In the genomic region with DNA sequence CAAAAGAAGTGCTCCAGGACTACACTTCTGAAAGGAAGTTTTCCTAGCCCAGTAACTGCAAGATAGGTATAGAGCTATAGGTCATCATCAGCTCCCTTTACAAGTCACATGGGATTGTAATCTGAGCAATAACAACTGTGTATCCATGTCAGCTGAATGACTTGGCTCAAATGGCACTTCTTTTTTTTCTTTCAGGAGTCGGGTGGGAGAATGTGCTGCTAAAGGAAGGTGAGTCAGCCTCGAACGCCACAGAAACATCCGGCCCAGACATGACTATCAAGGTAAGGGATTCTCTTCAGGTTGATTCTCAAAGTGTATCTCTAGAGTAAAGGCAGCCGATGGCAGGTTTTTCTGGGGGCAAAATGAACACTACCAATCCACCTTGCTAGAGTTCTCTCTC, we compare ENCODE assay signal across 10 cellular contexts.
DNase-seq lines count a peak whose midpoint lies in the region; ATAC-seq, FAIRE-seq and TF ChIP-seq lines count a peak whose summit lies in the region.
"Had no signal": no experiment of that assay in that cellular context is flagged by ENCODE, and none has a peak within 500 bp of the region (broad histone marks: within the 10 kb centered on the region; RNA-seq: fewer than 3 reads in every experiment).

No MANE protein-coding gene starts in this region.

- no peak overlapping the region for H2BK5ac ChIP-seq in neuronal stem cell (ENCODE audit: low read length)

- H2AK5ac ChIP-seq in neuronal stem cell (ENCODE audit: low read depth, low read length) = no peak overlapping the region

- H3K9me3 ChIP-seq in neuronal stem cell (replicated peaks in 1 of 2; ENCODE audit: control insufficient read depth in 2 of 2, insufficient read depth in 1 of 2, low read depth in 1 of 2, low read length in 2 of 2) (no peaks in the 10 kb centered on the region), pancreas (no peaks in the 10 kb centered on the region)

- no peaks in the 10 kb centered on the region for H3K36me3 ChIP-seq in neuronal stem cell (replicated peaks in 1 of 2; ENCODE audit: control insufficient read depth in 2 of 2, insufficient read depth in 2 of 2, low read length in 2 of 2)
- no peaks in the 10 kb centered on the region for H3K36me3 ChIP-seq in pancreas

- no peak for TF ChIP-seq POLR2A in NB4 (IDR thresholded peaks at IDR 0.05; ENCODE audit: extremely low read depth, insufficient read length)

- no peak overlapping the region for H4K8ac ChIP-seq in neuronal stem cell (ENCODE audit: low read depth, low read length)

- H3K18ac ChIP-seq in neuronal stem cell (ENCODE audit: low read length) = no peak overlapping the region

- H3K4me3 ChIP-seq in NB4 (ENCODE audit: low read depth, low read length) = no peak overlapping the region
- no peak overlapping the region for H3K4me3 ChIP-seq in neuronal stem cell (ENCODE audit: low read length in 2 of 2)
- no peak overlapping the region for H3K4me3 ChIP-seq in pancreas

- no peak for FAIRE-seq in pancreas (lab: Jason Lieb, UNC)
- FAIRE-seq: TTC549 had no signal

- H2AFZ ChIP-seq in neuronal stem cell (ENCODE audit: low read length) = peak overlapping the region; percentile 66

- H3K14ac ChIP-seq in neuronal stem cell (ENCODE audit: low read length) = no peak overlapping the region

- no peak overlapping the region for H3K9ac ChIP-seq in neuronal stem cell (ENCODE audit: low read depth, low read length, poor library complexity)

- H3K4me1 ChIP-seq in neuronal stem cell (ENCODE audit: control insufficient read depth in 2 of 2, insufficient read depth in 1 of 2, low read depth in 1 of 2, low read length in 2 of 2) = peaks cover 0 to 5% of the 10 kb centered on the region in 2 donors
- H3K4me1 ChIP-seq in pancreas = no peaks in the 10 kb centered on the region

- WGBS in neuronal stem cell (ENCODE audit: extremely low coverage in 2 of 2, insufficient read length in 2 of 2, insufficient replicate concordance in 1 of 2), 2 donors = no CpG with 5 or more reads among the region's 5 CpGs
- 71 to 74% methylated on average over 5 of the region's 5 CpGs for WGBS in pancreas, 2 donors

- DNase-seq in NCI-H2029 (lab: John Stamatoyannopoulos, UW) = peak; percentile 17
- no peak for DNase-seq in NCI-H2029 treated with DMSO at 0.1 percent for 48 hours (lab: John Stamatoyannopoulos, UW)
- DNase-seq in NB4 (ENCODE audit: low read depth) = peak; percentile 39
- peak; percentile 67 for DNase-seq in astrocyte of the hippocampus (ENCODE audit: low read depth, low spot score)
- DNase-seq in neuronal stem cell (ENCODE audit: low spot score) = no peak
- no peak for DNase-seq in globus pallidus (ENCODE audit: low spot score)
- no peak for DNase-seq in pancreas
- DNase-seq: NCI-H1105 treated with DMSO at 0.1 percent for 48 hours had no signal

- no peaks in the 10 kb centered on the region for H3K79me1 ChIP-seq in neuronal stem cell (ENCODE audit: low read depth, low read length)

- ATAC-seq in GM18861 (IDR thresholded peaks at IDR 0.05; ENCODE audit: unreplicated experiment) (no peak), pancreas (no peak)

- H3K27me3 ChIP-seq in neuronal stem cell (ENCODE audit: control insufficient read depth in 3 of 3, insufficient read depth in 3 of 3, low read depth in 1 of 3, low read length in 3 of 3) (no peaks in the 10 kb centered on the region), pancreas (no peaks in the 10 kb centered on the region)

- H3K27ac ChIP-seq in neuronal stem cell (replicated peaks; ENCODE audit: low read length) (no peak overlapping the region), pancreas (peak overlapping the region in 1 of 4 donors; percentile 20)

- H3K23ac ChIP-seq in neuronal stem cell (ENCODE audit: low read depth, low read length, poor library complexity) = no peak overlapping the region

- TF ChIP-seq CTCF in NB4 (IDR thresholded peaks at IDR 0.05; ENCODE audit: low read depth, low read length) (no peak), pancreas (IDR thresholded peaks at IDR 0.05) (no peak)

- intact Hi-C loops in pancreas (cut with DNase I) = no loop called here

- H2BK120ac ChIP-seq in neuronal stem cell (ENCODE audit: low read depth, low read length) = no peak overlapping the region

- no peak overlapping the region for H3K4me2 ChIP-seq in neuronal stem cell (ENCODE audit: insufficient read depth, low read length, poor library complexity, severe bottlenecking)

- H2BK15ac ChIP-seq in neuronal stem cell (ENCODE audit: low read length) = no peak overlapping the region

- H4K91ac ChIP-seq in neuronal stem cell (ENCODE audit: low read depth, low read length, poor library complexity) = no peak overlapping the region

- no peak overlapping the region for H2BK12ac ChIP-seq in neuronal stem cell (ENCODE audit: low read length)

- no peak overlapping the region for H3K4ac ChIP-seq in neuronal stem cell (ENCODE audit: low read length)

Comparison
In these comparisons a context has a peak if more than half of its experiments do, and no peak if none do; other contexts are left out.
1. DNase-seq: peak in NCI-H2029 (single experiment), NB4 (single experiment) and astrocyte of the hippocampus (single experiment); none in NCI-H2029 treated with DMSO at 0.1 percent for 48 hours (single experiment), neuronal stem cell (single experiment), globus pallidus (single experiment) and pancreas (0 of 6).